ENCODE assay signal across 8 cellular contexts in genomic region chr14:91388551-91388975, GRCh38. TPM values are rescaled to one million over a fixed set of nuclear protein-coding genes. Genes with fewer than 3 reads are reported as not detected.
DNase-seq lines count a peak whose midpoint lies in the region; ATAC-seq, FAIRE-seq and TF ChIP-seq lines count a peak whose summit lies in the region.

No MANE protein-coding gene starts in this region.

- intact Hi-C loops in ascending aorta (cut with DNase I) = no loop called here

- H3K4me3 Mint-ChIP-seq in memory B cell = peak overlapping the region; percentile 24

- H3K27me3 ChIP-seq in ascending aorta = no peaks in the 10 kb centered on the region

- DNase-seq in GM12891 (ENCODE audit: insufficient read length, low spot score) (no peak), HCEC 1CT (peak; percentile 21), T-helper 22 cell (ENCODE audit: low read depth) (peak; percentile 43), memory B cell (ENCODE audit: low spot score in 2 of 2) (no peak), ascending aorta (ENCODE audit: low spot score in 2 of 2) (no peak), HPDE6-E6E7 (ENCODE audit: extremely low spot score) (no peak), NCI-H526 (lab: John Stamatoyannopoulos, UW) (no peak)

- FAIRE-seq in GM12891 (lab: Jason Lieb, UNC) = peak; percentile 95

- ATAC-seq in memory B cell (ENCODE audit: low read depth) (peak; percentile 76), HG02623 (IDR thresholded peaks at IDR 0.05; ENCODE audit: unreplicated experiment) (no peak)

- no peaks in the 10 kb centered on the region for H3K9me3 Mint-ChIP-seq in memory B cell

- no peak overlapping the region for H3K4me3 ChIP-seq in ascending aorta

- no peak for TF ChIP-seq CTCF in ascending aorta (IDR thresholded peaks at IDR 0.05)

- peak overlapping the region; percentile 53 for H3K27ac Mint-ChIP-seq in memory B cell

- H3K4me1 Mint-ChIP-seq in memory B cell = peaks cover 59% of the 10 kb centered on the region

- no peaks in the 10 kb centered on the region for H3K9me3 ChIP-seq in ascending aorta

- TF ChIP-seq POLR2A in GM12891 (IDR thresholded peaks at IDR 0.05; ENCODE audit: low read depth, low read length) = no peak

- H3K4me1 ChIP-seq in ascending aorta = no peaks in the 10 kb centered on the region

- H3K27ac ChIP-seq in ascending aorta = no peak overlapping the region

- H3K27me3 Mint-ChIP-seq in memory B cell = no peaks in the 10 kb centered on the region

- no peaks in the 10 kb centered on the region for H3K36me3 ChIP-seq in ascending aorta

- peaks cover 8% of the 10 kb centered on the region for H3K36me3 Mint-ChIP-seq in memory B cell

TF ChIP-seq in GM12891, 5 proteins besides CTCF, POLR2A, EP300 and RAD21:
- no peak for TF ChIP-seq POU2F2 (IDR thresholded peaks at IDR 0.05; ENCODE audit: low read depth, low read length)
- TF ChIP-seq PAX5 (IDR thresholded peaks at IDR 0.05; ENCODE audit: insufficient read depth, low read length, severe bottlenecking) = no peak
- no peak for TF ChIP-seq POLR2AphosphoS5 (IDR thresholded peaks at IDR 0.05; ENCODE audit: low read depth, low read length)
- no peak for TF ChIP-seq TAF1 (IDR thresholded peaks at IDR 0.05; ENCODE audit: low read depth, low read length)
- TF ChIP-seq SPI1 (IDR thresholded peaks at IDR 0.05; ENCODE audit: low read depth, low read length) = no peak

RNA-seq across cellular contexts. Expression of gene CCDC88C, which starts 29.1 kb away (rescaled TPM):
- 32.5 TPM for polyA plus RNA-seq in GM12891 (2012; ENCODE audit: low read depth, missing spikeins)
- 9.2 TPM for total RNA-seq in ascending aorta

Comparison
In these comparisons a context has a peak if more than half of its experiments do, and no peak if none do; other contexts are left out.
1. DNase-seq: peak in HCEC 1CT (single experiment) and T-helper 22 cell (single experiment); none in GM12891 (single experiment), memory B cell (0 of 2), ascending aorta (0 of 2), HPDE6-E6E7 (single experiment) and NCI-H526 (0 of 2).